Comparison of ENCODE assay signal across 8 cellular contexts in genomic region chr2:25851740-25852503, GRCh38. TPM values are rescaled to one million over a fixed set of nuclear protein-coding genes. Genes with fewer than 3 reads are reported as not detected.
DNase-seq lines count a peak whose midpoint lies in the region; ATAC-seq and TF ChIP-seq lines count a peak whose summit lies in the region.

No MANE protein-coding gene starts in this region.

- ATAC-seq in GM18511 (IDR thresholded peaks at IDR 0.05; ENCODE audit: unreplicated experiment), result peak; percentile 81
- peak; percentile 82 for ATAC-seq in HG03159 (IDR thresholded peaks at IDR 0.05; ENCODE audit: unreplicated experiment)

- no peak overlapping the region for H3K4me3 Mint-ChIP-seq in progenitor cell of endocrine pancreas (ENCODE audit: low read depth)

- H3K27me3 Mint-ChIP-seq in progenitor cell of endocrine pancreas, result no peaks in the 10 kb centered on the region

- peaks cover 4% of the 10 kb centered on the region for H3K36me3 Mint-ChIP-seq in progenitor cell of endocrine pancreas (ENCODE audit: insufficient read depth)

- H3K4me1 Mint-ChIP-seq in progenitor cell of endocrine pancreas (ENCODE audit: low read depth), result peaks cover 7% of the 10 kb centered on the region

- H3K27ac Mint-ChIP-seq in progenitor cell of endocrine pancreas, result no peak overlapping the region

- no peaks in the 10 kb centered on the region for H3K9me3 Mint-ChIP-seq in progenitor cell of endocrine pancreas (ENCODE audit: low read depth)

- DNase-seq in CD1c-positive myeloid dendritic cell (ENCODE audit: extremely low spot score), result peak; percentile 84
- peak; percentile 52 for DNase-seq in NCI-H82 treated with DMSO at 0.1 percent for 48 hours (lab: John Stamatoyannopoulos, UW; ENCODE audit: unreplicated experiment)
- peak; percentile 3 for DNase-seq in activated T-helper 9 cell treated with anti-CD3 and anti-CD28 coated beads, Interleukin-2, amount 50 U/mL, for 16 hours (ENCODE audit: low read depth)
- DNase-seq in globus pallidus (ENCODE audit: low spot score), result peak; percentile 52
- no peak for DNase-seq in progenitor cell of endocrine pancreas (ENCODE audit: low spot score, unreplicated experiment)
- no peak for DNase-seq in cortex of kidney (lab: John Stamatoyannopoulos, UW)

- TF ChIP-seq CTCF in progenitor cell of endocrine pancreas (IDR thresholded peaks at IDR 0.05; ENCODE audit: unreplicated experiment), result peak; percentile 78

RNA-seq across cellular contexts. Expression of gene ASXL2, which starts 26.4 kb away (rescaled TPM):
- total RNA-seq in progenitor cell of endocrine pancreas, result 24.3 and 24.8 TPM in 2 replicates

Comparison
In these comparisons a context has a peak if more than half of its experiments do, and no peak if none do; other contexts are left out.
1. DNase-seq: peak in CD1c-positive myeloid dendritic cell (single experiment), NCI-H82 treated with DMSO at 0.1 percent for 48 hours (single experiment), activated T-helper 9 cell treated with anti-CD3 and anti-CD28 coated beads, Interleukin-2, amount 50 U/mL, for 16 hours (single experiment) and globus pallidus (single experiment); none in progenitor cell of endocrine pancreas (single experiment) and cortex of kidney (single experiment).